In the genomic region with DNA sequence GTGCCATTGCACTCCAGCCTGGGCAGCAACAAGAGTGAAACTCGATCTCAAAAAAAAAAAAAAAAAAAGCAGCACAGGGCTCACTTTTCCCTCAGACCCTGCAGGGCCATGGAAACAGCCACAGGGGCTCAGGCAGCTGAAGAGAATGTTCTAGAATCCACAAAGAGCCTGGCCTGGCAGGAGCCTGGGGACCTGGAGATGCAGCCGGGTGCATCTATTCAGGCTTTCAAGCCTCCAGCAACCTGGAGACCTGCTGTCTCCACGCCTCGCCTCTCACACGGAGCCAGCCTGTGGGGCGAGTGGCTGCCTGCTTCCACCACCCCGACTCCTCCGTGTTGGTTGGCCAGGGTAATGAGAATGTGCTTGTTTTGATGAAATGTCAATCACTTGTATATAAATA, we compare ENCODE assay signal across 13 cellular contexts. TPM values are rescaled to one million over a fixed set of nuclear protein-coding genes. Genes with fewer than 3 reads are reported as not detected.
DNase-seq lines count a peak whose midpoint lies in the region; ATAC-seq and TF ChIP-seq lines count a peak whose summit lies in the region.
"Had no signal": no experiment of that assay in that cellular context is flagged by ENCODE, and none has a peak within 500 bp of the region (broad histone marks: within the 10 kb centered on the region; RNA-seq: fewer than 3 reads in every experiment).

No MANE protein-coding gene starts in this region.

- no peak for TF ChIP-seq CTCF in activated CD8-positive, alpha-beta T cell treated with anti-CD3 and anti-CD28 coated beads for 36 hours (IDR thresholded peaks at IDR 0.05)
- TF ChIP-seq CTCF in glutamatergic neuron (IDR thresholded peaks at IDR 0.05; ENCODE audit: partially characterized antibody, unreplicated experiment) (no peak), tibial nerve (IDR thresholded peaks at IDR 0.05) (no peak)

- H3K9me3 ChIP-seq in tibial nerve = no peaks in the 10 kb centered on the region

- H3K4me3 Mint-ChIP-seq in activated naive CD4-positive, alpha-beta T cell treated with anti-CD3 and anti-CD28 coated beads, Interleukin-2, amount 10 ng/mL, durations not matched to agents 7 days and 5 days = peak overlapping the region; percentile 86
- H3K4me3 Mint-ChIP-seq in activated CD8-positive, alpha-beta T cell treated with anti-CD3 and anti-CD28 coated beads for 36 hours = peak overlapping the region; percentile 84
- no peak overlapping the region for H3K4me3 Mint-ChIP-seq in glutamatergic neuron (ENCODE audit: unreplicated experiment)
- H3K4me3 Mint-ChIP-seq: B cell had no signal

- H3K27me3 Mint-ChIP-seq in activated naive CD4-positive, alpha-beta T cell treated with anti-CD3 and anti-CD28 coated beads, Interleukin-2, amount 10 ng/mL, durations not matched to agents 7 days and 5 days = no peaks in the 10 kb centered on the region
- H3K27me3 Mint-ChIP-seq in activated CD8-positive, alpha-beta T cell treated with anti-CD3 and anti-CD28 coated beads for 36 hours = no peaks in the 10 kb centered on the region
- H3K27me3 Mint-ChIP-seq in glutamatergic neuron (ENCODE audit: unreplicated experiment) = peaks cover 14% of the 10 kb centered on the region

- peak overlapping the region; percentile 96 for H3K27ac Mint-ChIP-seq in activated naive CD4-positive, alpha-beta T cell treated with anti-CD3 and anti-CD28 coated beads, Interleukin-2, amount 10 ng/mL, durations not matched to agents 7 days and 5 days
- H3K27ac Mint-ChIP-seq in activated CD8-positive, alpha-beta T cell treated with anti-CD3 and anti-CD28 coated beads for 36 hours = peak overlapping the region; percentile 98
- peak overlapping the region; percentile 97 for H3K27ac Mint-ChIP-seq in glutamatergic neuron (ENCODE audit: unreplicated experiment)
- H3K27ac Mint-ChIP-seq: B cell had no signal

- H3K27me3 ChIP-seq in tibial nerve = peaks cover 0 to 4% of the 10 kb centered on the region in 2 donors

- DNase-seq in activated naive CD4-positive, alpha-beta T cell treated with anti-CD3 and anti-CD28 coated beads, Interleukin-2, amount 10 ng/mL, durations not matched to agents 7 days and 5 days = no peak
- no peak for DNase-seq in activated naive CD4-positive, alpha-beta T cell treated with anti-CD3 and anti-CD28 coated beads, Interleukin-2, amount 50 U/mL, for 16 hours
- no peak for DNase-seq in activated CD8-positive, alpha-beta T cell treated with anti-CD3 and anti-CD28 coated beads for 36 hours
- DNase-seq in glutamatergic neuron (peak; percentile 46), tibial nerve (ENCODE audit: low spot score in 2 of 2) (no peak), SW480 (ENCODE audit: low spot score) (no peak), G401 (ENCODE audit: low spot score) (no peak), NCI-H510A (lab: John Stamatoyannopoulos, UW) (no peak)
- DNase-seq: aorta, NCI-H2029 treated with DMSO at 0.1 percent for 48 hours had no signal

- POLR2A ChIA-PET in activated CD8-positive, alpha-beta T cell treated with anti-CD3 and anti-CD28 coated beads for 36 hours (lab: Charles Lee) = interaction anchor here (1.0 to 3.8 kb wide), 11 partner anchors 9 to 165 kb away, joined by 3 to 40 read pairs (median 8); no protein-coding TSS in a partner anchor

- H3K4me3 ChIP-seq in tibial nerve = no peak overlapping the region
- H3K4me3 ChIP-seq: lung had no signal

- H3K36me3 Mint-ChIP-seq in activated naive CD4-positive, alpha-beta T cell treated with anti-CD3 and anti-CD28 coated beads, Interleukin-2, amount 10 ng/mL, durations not matched to agents 7 days and 5 days = peaks cover 59% of the 10 kb centered on the region
- H3K36me3 Mint-ChIP-seq in activated CD8-positive, alpha-beta T cell treated with anti-CD3 and anti-CD28 coated beads for 36 hours (ENCODE audit: low read depth) = peaks cover 61% of the 10 kb centered on the region
- H3K36me3 Mint-ChIP-seq in glutamatergic neuron (ENCODE audit: unreplicated experiment) = no peaks in the 10 kb centered on the region

- peak overlapping the region in 3 of 4 donors; percentile 49 to 60 (median 52) for H3K27ac ChIP-seq in tibial nerve
- H3K27ac ChIP-seq: KMS-11 had no signal

- no peaks in the 10 kb centered on the region for H3K9me3 Mint-ChIP-seq in activated naive CD4-positive, alpha-beta T cell treated with anti-CD3 and anti-CD28 coated beads, Interleukin-2, amount 10 ng/mL, durations not matched to agents 7 days and 5 days
- no peaks in the 10 kb centered on the region for H3K9me3 Mint-ChIP-seq in activated CD8-positive, alpha-beta T cell treated with anti-CD3 and anti-CD28 coated beads for 36 hours
- H3K9me3 Mint-ChIP-seq in glutamatergic neuron (ENCODE audit: unreplicated experiment) = peaks cover 11% of the 10 kb centered on the region

- ATAC-seq in activated CD8-positive, alpha-beta T cell treated with anti-CD3 and anti-CD28 coated beads for 36 hours = peak; percentile 1

- CTCF ChIA-PET in activated naive CD4-positive, alpha-beta T cell treated with anti-CD3 and anti-CD28 coated beads, Interleukin-2, amount 10 ng/mL, durations not matched to agents 7 days and 5 days (lab: Charles Lee) = interaction anchor here (0.8 to 1.8 kb wide), 4 partner anchors 10 to 52 kb away, joined by 4 to 9 read pairs (median 5); no protein-coding TSS in a partner anchor
- CTCF ChIA-PET in activated CD8-positive, alpha-beta T cell treated with anti-CD3 and anti-CD28 coated beads for 36 hours (lab: Charles Lee) = interaction anchor here (1.1 to 4.1 kb wide), 8 partner anchors 20 to 74 kb away, joined by 3 to 23 read pairs (median 4); no protein-coding TSS in a partner anchor

- TF ChIP-seq EP300 in tibial nerve (IDR thresholded peaks at IDR 0.05) = no peak

- H3K4me1 Mint-ChIP-seq in activated naive CD4-positive, alpha-beta T cell treated with anti-CD3 and anti-CD28 coated beads, Interleukin-2, amount 10 ng/mL, durations not matched to agents 7 days and 5 days = peaks cover 66% of the 10 kb centered on the region
- H3K4me1 Mint-ChIP-seq in activated CD8-positive, alpha-beta T cell treated with anti-CD3 and anti-CD28 coated beads for 36 hours (ENCODE audit: low read depth) = peaks cover 57% of the 10 kb centered on the region
- H3K4me1 Mint-ChIP-seq in glutamatergic neuron (ENCODE audit: low read depth, unreplicated experiment) = peaks cover 45% of the 10 kb centered on the region

- TF ChIP-seq POLR2A in tibial nerve (IDR thresholded peaks at IDR 0.05) = no peak

- 83 to 85% methylated on average over 8 of the region's 8 CpGs for WGBS in tibial nerve, 2 donors

- no peaks in the 10 kb centered on the region for H3K36me3 ChIP-seq in tibial nerve

- in situ Hi-C loops in G401 (cut with HindIII; ENCODE audit: low sequenced_read_pairs) = no loop called here

- peaks cover 0 to 12% (median 4%) of the 10 kb centered on the region in 4 donors for H3K4me1 ChIP-seq in tibial nerve

- intact Hi-C loops in activated CD8-positive, alpha-beta T cell treated with anti-CD3 and anti-CD28 coated beads for 36 hours (cut with micrococcal nuclease) = loop anchor here (2.0 kb wide), 1 partner anchor 34 kb away; no protein-coding TSS in a partner anchor

RNA-seq across cellular contexts. Expression of a gene that starts 44.0 kb away (rescaled TPM):
- 10 to 100 TPM; 21.1 to 22.4 TPM for total RNA-seq in activated CD8-positive, alpha-beta T cell treated with anti-CD3 and anti-CD28 coated beads for 36 hours
- 44.8 TPM for total RNA-seq in glutamatergic neuron (ENCODE audit: unreplicated experiment)
- 10 to 100 TPM in 3 of 4 donors, 1 to 10 TPM in 1; 9.2 to 15.9 (median 14.3) TPM for total RNA-seq in tibial nerve
- 6.0 and 16.5 TPM in 2 replicates for total RNA-seq in G401 (2014; rRNA removed; shearing (Covaris generic))
